In the genomic region with DNA sequence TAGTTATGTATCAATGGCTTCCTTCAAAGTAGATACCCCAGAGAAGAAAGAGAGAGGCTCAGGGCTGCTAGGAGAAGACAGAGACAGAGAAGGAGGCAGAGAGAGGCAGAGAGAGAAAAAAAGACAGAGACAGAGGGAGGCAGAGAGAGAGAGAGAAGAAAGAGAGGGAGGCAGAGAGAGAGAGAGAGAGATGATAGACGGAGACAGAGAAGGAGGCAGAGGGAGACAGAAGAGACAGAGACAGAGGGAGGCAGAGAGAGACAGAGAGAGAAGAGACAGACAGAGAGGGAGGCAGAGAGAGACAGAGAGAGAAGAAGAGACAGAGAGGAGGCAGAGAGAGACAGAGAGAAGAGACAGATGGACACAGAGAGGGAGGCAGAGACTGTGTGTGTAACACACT, we compare ENCODE assay signal across 18 cellular contexts.
DNase-seq lines count a peak whose midpoint lies in the region; ATAC-seq and TF ChIP-seq lines count a peak whose summit lies in the region.
"Had no signal": no experiment of that assay in that cellular context is flagged by ENCODE, and none has a peak within 500 bp of the region (broad histone marks: within the 10 kb centered on the region; RNA-seq: fewer than 3 reads in every experiment).

No MANE protein-coding gene starts in this region.

- H3K27ac Mint-ChIP-seq in CD4-positive, alpha-beta memory T cell: peak overlapping the region in 6 of 7 donors; percentile 4 to 92 (median 26)
- H3K27ac Mint-ChIP-seq in T-helper 17 cell: peak overlapping the region; percentile 83
- no peak overlapping the region for H3K27ac Mint-ChIP-seq in nephron progenitor cell
- H3K27ac Mint-ChIP-seq in activated naive CD4-positive, alpha-beta T cell treated with anti-CD3 and anti-CD28 coated beads, Interleukin-2, amount 50 U/mL, for 72 hours: peak overlapping the region in 1 of 2 donors; percentile 10
- H3K27ac Mint-ChIP-seq: CD8-positive, alpha-beta T cell; HFFc6 had no signal

- H3K4me3 ChIP-seq in CD4-positive, alpha-beta memory T cell (ENCODE audit: low read length in 2 of 2): no peak overlapping the region
- H3K4me3 ChIP-seq: GM12878, GM23248, HAP-1 had no signal

- DNase-seq in CD4-positive, alpha-beta memory T cell: no peak
- DNase-seq in T-helper 17 cell (no peak), nephron progenitor cell (no peak), HuH-7 (ENCODE audit: low spot score) (no peak)
- DNase-seq in activated naive CD4-positive, alpha-beta T cell treated with anti-CD3 and anti-CD28 coated beads, Interleukin-2, amount 50 U/mL, for 72 hours (ENCODE audit: low spot score in 2 of 2): no peak
- DNase-seq: ACHN, BE2C, Calu3, EL, GM23248, HFFc6 had no signal

- H3K9me3 ChIP-seq in CD4-positive, alpha-beta memory T cell (ENCODE audit: control insufficient read depth in 1 of 2, low read length in 2 of 2): no peaks in the 10 kb centered on the region
- no peaks in the 10 kb centered on the region for H3K9me3 ChIP-seq in T-helper 17 cell (ENCODE audit: control insufficient read depth, low read length, poor library complexity, severe bottlenecking)
- H3K9me3 ChIP-seq: BE2C, HAP-1 had no signal

- CTCF ChIA-PET in CD4-positive, alpha-beta memory T cell (lab: Charles Lee; ENCODE audit: partially characterized antibody): no interaction called here

- POLR2A ChIA-PET in CD4-positive, alpha-beta memory T cell (lab: Charles Lee; ENCODE audit: partially characterized antibody): no interaction called here

- no peak overlapping the region for H3K27ac ChIP-seq in CD4-positive, alpha-beta memory T cell (ENCODE audit: low read depth, low read length)
- H3K27ac ChIP-seq: GM23248, KMS-11 had no signal

- no peak overlapping the region for H3K4me3 Mint-ChIP-seq in CD4-positive, alpha-beta memory T cell
- H3K4me3 Mint-ChIP-seq in T-helper 17 cell (no peak overlapping the region), nephron progenitor cell (peak overlapping the region; percentile 9)
- H3K4me3 Mint-ChIP-seq: CD14-positive monocyte; CD8-positive, alpha-beta T cell; HFFc6 had no signal

- no peaks in the 10 kb centered on the region for H3K9me3 Mint-ChIP-seq in CD4-positive, alpha-beta memory T cell
- no peaks in the 10 kb centered on the region for H3K9me3 Mint-ChIP-seq in nephron progenitor cell
- no peaks in the 10 kb centered on the region for H3K9me3 Mint-ChIP-seq in activated naive CD4-positive, alpha-beta T cell treated with anti-CD3 and anti-CD28 coated beads, Interleukin-2, amount 50 U/mL, for 72 hours
- H3K9me3 Mint-ChIP-seq: CD14-positive monocyte; CD8-positive, alpha-beta T cell had no signal

- no peaks in the 10 kb centered on the region for H3K4me1 ChIP-seq in CD4-positive, alpha-beta memory T cell (ENCODE audit: insufficient read depth, low read length)
- H3K4me1 ChIP-seq: BE2C, HAP-1 had no signal

- no peaks in the 10 kb centered on the region for H3K27me3 ChIP-seq in CD4-positive, alpha-beta memory T cell (ENCODE audit: insufficient read depth, low read length)

- intact Hi-C loops in CD4-positive, alpha-beta memory T cell (cut with micrococcal nuclease): no loop called here

- no peaks in the 10 kb centered on the region for H3K36me3 Mint-ChIP-seq in CD4-positive, alpha-beta memory T cell
- peaks cover 3% of the 10 kb centered on the region for H3K36me3 Mint-ChIP-seq in T-helper 17 cell (ENCODE audit: low read depth)
- H3K36me3 Mint-ChIP-seq in nephron progenitor cell (ENCODE audit: low read depth): no peaks in the 10 kb centered on the region
- no peaks in the 10 kb centered on the region for H3K36me3 Mint-ChIP-seq in activated naive CD4-positive, alpha-beta T cell treated with anti-CD3 and anti-CD28 coated beads, Interleukin-2, amount 50 U/mL, for 72 hours
- H3K36me3 Mint-ChIP-seq: CD14-positive monocyte; CD8-positive, alpha-beta T cell had no signal

- no peaks in the 10 kb centered on the region for H3K36me3 ChIP-seq in CD4-positive, alpha-beta memory T cell (ENCODE audit: insufficient read depth, low read length)
- H3K36me3 ChIP-seq: BE2C, HAP-1 had no signal

- TF ChIP-seq CTCF in nephron progenitor cell (IDR thresholded peaks at IDR 0.05): no peak

- peaks cover 0 to 4% of the 10 kb centered on the region in 2 donors for H3K27me3 Mint-ChIP-seq in CD4-positive, alpha-beta memory T cell
- H3K27me3 Mint-ChIP-seq in T-helper 17 cell (peaks cover 24% of the 10 kb centered on the region), nephron progenitor cell (ENCODE audit: low read depth, poor library complexity) (peaks cover 17% of the 10 kb centered on the region)

- peaks cover 0 to 8% (median 4%) of the 10 kb centered on the region in 4 donors for H3K4me1 Mint-ChIP-seq in CD4-positive, alpha-beta memory T cell
- H3K4me1 Mint-ChIP-seq in T-helper 17 cell (peaks cover 7% of the 10 kb centered on the region), nephron progenitor cell (peaks cover 55% of the 10 kb centered on the region)
- H3K4me1 Mint-ChIP-seq: CD14-positive monocyte had no signal

- ATAC-seq in T-helper 17 cell (no peak), HG03097 (IDR thresholded peaks at IDR 0.05; ENCODE audit: low FRiP score, unreplicated experiment) (no peak)
- no peak for ATAC-seq in activated naive CD4-positive, alpha-beta T cell treated with anti-CD3 and anti-CD28 coated beads, Interleukin-2, amount 50 U/mL, for 72 hours
- ATAC-seq: CD8-positive, alpha-beta T cell; GM12878; HepG2 had no signal
